16 cellular contexts compared by ENCODE assay signal in the genomic region with DNA sequence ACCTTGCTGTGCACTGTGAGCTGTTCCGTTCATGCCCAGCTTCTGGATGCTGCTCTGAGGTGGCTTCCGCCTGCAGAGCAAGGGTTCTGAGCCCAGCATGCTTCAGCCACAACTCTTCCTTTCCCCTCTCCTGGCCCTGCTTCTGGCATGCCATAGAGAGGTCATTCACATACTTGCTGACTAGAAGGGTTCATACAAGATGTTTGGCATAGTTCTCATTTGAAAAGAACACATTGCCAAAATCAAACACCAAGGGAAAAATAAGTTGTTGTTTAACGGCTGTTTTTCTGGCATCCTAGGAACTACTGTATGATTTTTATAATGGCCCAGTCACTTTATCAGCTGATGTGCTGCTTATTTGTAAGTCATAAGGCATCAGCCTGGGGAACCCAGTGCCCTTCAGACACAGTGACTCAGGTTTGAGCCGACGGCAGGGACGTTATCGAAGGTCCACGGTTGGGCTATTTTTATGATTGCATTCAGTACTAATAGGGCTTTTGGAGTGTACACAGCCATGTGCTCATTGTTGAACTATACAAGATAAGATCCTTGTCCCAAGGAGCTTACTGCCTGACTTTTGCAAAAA. TPM values are rescaled to one million over a fixed set of nuclear protein-coding genes. Genes with fewer than 3 reads are reported as not detected.
DNase-seq lines count a peak whose midpoint lies in the region; ATAC-seq and TF ChIP-seq lines count a peak whose summit lies in the region.
"Had no signal": no experiment of that assay in that cellular context is flagged by ENCODE, and none has a peak within 500 bp of the region (broad histone marks: within the 10 kb centered on the region; RNA-seq: fewer than 3 reads in every experiment).

No MANE protein-coding gene starts in this region.

- peaks cover 4% of the 10 kb centered on the region for H3K9me3 ChIP-seq in mesenchymal stem cell (ENCODE audit: control insufficient read depth, low read length)
- no peaks in the 10 kb centered on the region for H3K9me3 ChIP-seq in CD8-positive, alpha-beta memory T cell (ENCODE audit: low read length)

- H3K4me3 ChIP-seq in mesenchymal stem cell (ENCODE audit: insufficient read depth in 1 of 2, low read depth in 1 of 2, low read length in 2 of 2): no peak overlapping the region
- no peak overlapping the region for H3K4me3 ChIP-seq in CD8-positive, alpha-beta memory T cell (ENCODE audit: low read length)

- peak overlapping the region in 1 of 2 experiments; percentile 56 for H3K14ac ChIP-seq in mesenchymal stem cell (ENCODE audit: low read length in 2 of 2)

- H3K79me1 ChIP-seq in mesenchymal stem cell (replicated peaks; ENCODE audit: low read length, poor library complexity, severe bottlenecking): no peaks in the 10 kb centered on the region

- 53% methylated on average over 8 of the region's 8 CpGs for WGBS in mesenchymal stem cell

- H3K4me1 Mint-ChIP-seq in CD8-positive, alpha-beta memory T cell: peaks cover 2 to 6% (median 5%) of the 10 kb centered on the region in 3 donors

- POLR2A ChIA-PET in CD8-positive, alpha-beta memory T cell (lab: Charles Lee): no interaction called here

- H3K27ac ChIP-seq in 22Rv1: peak overlapping the region; percentile 74
- H3K27ac ChIP-seq in VCaP: peak overlapping the region; percentile 94
- no peak overlapping the region for H3K27ac ChIP-seq in mesenchymal stem cell (ENCODE audit: low read length, poor library complexity, severe bottlenecking)
- no peak overlapping the region for H3K27ac ChIP-seq in CD8-positive, alpha-beta memory T cell (ENCODE audit: low read depth, low read length)

- DNase-seq in fibroblast of the conjunctiva (ENCODE audit: low read depth) (peak; percentile 3), mesenchymal stem cell (peak; percentile 71), Ammon's horn (ENCODE audit: low spot score) (no peak), NAMALWA (ENCODE audit: low spot score) (no peak)
- DNase-seq in CD8-positive, alpha-beta memory T cell: no peak
- DNase-seq: 8988T; activated T-cell treated with anti-CD3 and anti-CD28 coated beads for 4 hours; DMS79 treated with DMSO at 0.1 percent for 48 hours; kidney; nucleus accumbens; SHP77; stimulated activated CD4-positive, alpha-beta T cell treated with anti-CD3 and anti-CD28 coated beads, Interleukin-4, amount 100 ng/mL, for 4 hours had no signal

- no peak overlapping the region for H4K8ac ChIP-seq in mesenchymal stem cell (ENCODE audit: low read length)

- H2AFZ ChIP-seq in mesenchymal stem cell (ENCODE audit: low read depth, low read length): peak overlapping the region; percentile 23

- H3K9me3 Mint-ChIP-seq in CD8-positive, alpha-beta memory T cell: peaks cover 0 to 3% (median 0%) of the 10 kb centered on the region in 5 donors

- H3K4me3 Mint-ChIP-seq in CD8-positive, alpha-beta memory T cell: no peak overlapping the region

- peak overlapping the region; percentile 50 for H3K9ac ChIP-seq in mesenchymal stem cell (ENCODE audit: low read length)

- no peak for TF ChIP-seq CTCF in 22Rv1 (IDR thresholded peaks at IDR 0.05)
- no peak for TF ChIP-seq CTCF in VCaP (conservative IDR thresholded peaks at IDR 0.05)

- H2BK15ac ChIP-seq in mesenchymal stem cell (ENCODE audit: low read depth, poor library complexity, severe bottlenecking): no peak overlapping the region

- no peaks in the 10 kb centered on the region for H3K27me3 ChIP-seq in mesenchymal stem cell (ENCODE audit: control insufficient read depth in 1 of 2, insufficient read depth in 1 of 2, low read length in 2 of 2)
- H3K27me3 ChIP-seq in CD8-positive, alpha-beta memory T cell (ENCODE audit: insufficient read depth, low read length, poor library complexity, severe bottlenecking): no peaks in the 10 kb centered on the region

- H3K4me2 ChIP-seq in mesenchymal stem cell (ENCODE audit: low read length, poor library complexity, severe bottlenecking): no peak overlapping the region

- no peak overlapping the region for H4K91ac ChIP-seq in mesenchymal stem cell (ENCODE audit: low read length)

- H3K4me1 ChIP-seq in mesenchymal stem cell (ENCODE audit: control insufficient read depth, insufficient read depth, low read depth, low read length): peaks cover 20% of the 10 kb centered on the region
- H3K4me1 ChIP-seq in CD8-positive, alpha-beta memory T cell (ENCODE audit: insufficient read depth, low read length): no peaks in the 10 kb centered on the region

- H3K27me3 Mint-ChIP-seq in CD8-positive, alpha-beta memory T cell: peaks cover 8 to 24% of the 10 kb centered on the region in 2 donors

- no peak overlapping the region for H2AK5ac ChIP-seq in mesenchymal stem cell (ENCODE audit: low read length, severe bottlenecking)

- H3K27ac Mint-ChIP-seq in CD8-positive, alpha-beta memory T cell: peak overlapping the region in 1 of 8 donors; percentile 24

- peak overlapping the region in 1 of 2 experiments; percentile 93 for H3K18ac ChIP-seq in mesenchymal stem cell (ENCODE audit: low read depth in 1 of 2, low read length in 2 of 2)

- ATAC-seq in GM21717 (IDR thresholded peaks at IDR 0.05; ENCODE audit: unreplicated experiment): no peak

- H3K36me3 ChIP-seq in mesenchymal stem cell (ENCODE audit: control insufficient read depth in 1 of 2, insufficient read depth in 2 of 2, low read depth in 1 of 2, low read length in 2 of 2): no peaks in the 10 kb centered on the region
- H3K36me3 ChIP-seq in CD8-positive, alpha-beta memory T cell (ENCODE audit: insufficient read depth, low read length): no peaks in the 10 kb centered on the region

- H2BK120ac ChIP-seq in mesenchymal stem cell (ENCODE audit: low read depth, low read length): peak overlapping the region; percentile 37

- peak overlapping the region in 1 of 2 experiments; percentile 93 for H3K4ac ChIP-seq in mesenchymal stem cell (ENCODE audit: low read depth in 1 of 2, low read length in 2 of 2)

- H2BK12ac ChIP-seq in mesenchymal stem cell (ENCODE audit: low read length in 2 of 2): peak overlapping the region in 1 of 2 experiments; percentile 99

- peak overlapping the region in 1 of 2 experiments; percentile 63 for H3K23ac ChIP-seq in mesenchymal stem cell (ENCODE audit: low read length in 2 of 2)

- peaks cover 0 to 6% (median 0%) of the 10 kb centered on the region in 3 donors for H3K36me3 Mint-ChIP-seq in CD8-positive, alpha-beta memory T cell

- CTCF ChIA-PET in CD8-positive, alpha-beta memory T cell (lab: Charles Lee): interaction anchor here (1.6 kb wide), 1 partner anchor 10 kb away, joined by 4 read pairs; no protein-coding TSS in a partner anchor

- H2BK5ac ChIP-seq in mesenchymal stem cell (ENCODE audit: low read depth, low read length, poor library complexity, severe bottlenecking): no peak overlapping the region

RNA-seq across cellular contexts. Expression of gene CTAGE1, which starts 53.9 kb away (rescaled TPM):
- polyA plus RNA-seq in mesenchymal stem cell (2013, experiment 1 of 2): 0.03 TPM
- 0.01 TPM for polyA plus RNA-seq in mesenchymal stem cell (2013, experiment 2 of 2)
- total RNA-seq in CD8-positive, alpha-beta memory T cell: not detected
- polyA plus RNA-seq in CD8-positive, alpha-beta memory T cell: not detected
- total RNA-seq: kidney, NCI-H460 had no signal

Comparison
In these comparisons a context has a peak if more than half of its experiments do, and no peak if none do; other contexts are left out.
1. H3K27ac ChIP-seq: peak in 22Rv1 (single experiment) and VCaP (single experiment); none in mesenchymal stem cell (single experiment) and CD8-positive, alpha-beta memory T cell (single experiment).
2. DNase-seq: peak in fibroblast of the conjunctiva (single experiment) and mesenchymal stem cell (single experiment); none in CD8-positive, alpha-beta memory T cell (0 of 5), Ammon's horn (single experiment) and NAMALWA (single experiment).